1 cellular context compared by ENCODE assay signal in the genomic region with DNA sequence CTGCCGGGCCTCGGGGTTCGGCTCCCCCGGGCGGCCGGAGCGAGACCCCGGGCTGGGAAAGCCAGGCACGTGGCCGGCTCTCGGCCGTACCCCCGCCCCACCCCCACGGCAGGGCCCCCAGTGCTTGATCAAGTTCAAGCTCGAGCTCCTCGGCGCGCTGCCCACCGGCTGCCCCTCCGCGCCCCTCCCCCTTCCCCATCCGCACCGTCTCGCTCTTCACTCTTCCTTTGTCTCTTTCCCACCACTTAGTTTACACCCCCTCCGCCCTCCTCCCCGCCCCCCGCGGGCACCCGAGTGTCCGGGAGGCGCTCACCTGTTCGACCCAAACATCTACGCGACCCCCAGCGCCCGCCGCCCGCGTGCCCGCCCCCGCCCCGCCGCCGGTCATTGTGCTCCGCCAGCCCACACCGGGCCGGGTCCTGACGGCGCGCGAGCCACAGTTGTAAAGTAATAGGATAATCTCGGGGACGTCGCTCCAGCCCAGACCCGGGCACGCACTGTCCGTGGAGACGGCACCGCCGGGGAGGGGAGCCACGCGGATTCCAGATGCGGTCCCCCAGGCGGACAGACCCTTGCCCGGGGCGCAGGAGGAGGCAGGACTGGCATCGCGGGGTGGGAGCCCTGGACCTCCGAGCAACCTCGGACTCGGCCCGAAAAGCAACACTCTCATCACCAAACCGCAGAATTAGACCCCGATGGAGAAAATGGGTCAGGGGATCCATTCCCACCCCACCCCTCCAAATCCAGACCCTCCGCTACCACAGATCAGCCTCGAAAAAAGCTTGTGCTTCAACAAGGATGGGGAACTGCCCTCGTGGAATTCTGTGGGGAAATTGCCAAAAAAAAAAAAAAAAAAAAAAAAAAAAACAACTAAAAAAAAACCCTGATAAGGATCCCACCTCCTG.
A peak's percentile ranks its signal among the peaks of the same experiment; 100 is the strongest.
TF ChIP-seq lines count a peak whose summit lies in the region.

No MANE protein-coding gene starts in this region.

TF ChIP-seq in HepG2, 621 proteins besides CTCF, POLR2A, EP300 and RAD21 (continued from another document and continues in another):
- TF ChIP-seq, protein P1, sequence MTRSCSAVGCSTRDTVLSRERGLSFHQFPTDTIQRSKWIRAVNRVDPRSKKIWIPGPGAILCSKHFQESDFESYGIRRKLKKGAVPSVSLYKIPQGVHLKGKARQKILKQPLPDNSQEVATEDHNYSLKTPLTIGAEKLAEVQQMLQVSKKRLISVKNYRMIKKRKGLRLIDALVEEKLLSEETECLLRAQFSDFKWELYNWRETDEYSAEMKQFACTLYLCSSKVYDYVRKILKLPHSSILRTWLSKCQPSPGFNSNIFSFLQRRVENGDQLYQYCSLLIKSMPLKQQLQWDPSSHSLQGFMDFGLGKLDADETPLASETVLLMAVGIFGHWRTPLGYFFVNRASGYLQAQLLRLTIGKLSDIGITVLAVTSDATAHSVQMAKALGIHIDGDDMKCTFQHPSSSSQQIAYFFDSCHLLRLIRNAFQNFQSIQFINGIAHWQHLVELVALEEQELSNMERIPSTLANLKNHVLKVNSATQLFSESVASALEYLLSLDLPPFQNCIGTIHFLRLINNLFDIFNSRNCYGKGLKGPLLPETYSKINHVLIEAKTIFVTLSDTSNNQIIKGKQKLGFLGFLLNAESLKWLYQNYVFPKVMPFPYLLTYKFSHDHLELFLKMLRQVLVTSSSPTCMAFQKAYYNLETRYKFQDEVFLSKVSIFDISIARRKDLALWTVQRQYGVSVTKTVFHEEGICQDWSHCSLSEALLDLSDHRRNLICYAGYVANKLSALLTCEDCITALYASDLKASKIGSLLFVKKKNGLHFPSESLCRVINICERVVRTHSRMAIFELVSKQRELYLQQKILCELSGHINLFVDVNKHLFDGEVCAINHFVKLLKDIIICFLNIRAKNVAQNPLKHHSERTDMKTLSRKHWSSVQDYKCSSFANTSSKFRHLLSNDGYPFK (CRISPR knock-in tag; IDR thresholded peaks at IDR 0.05; ENCODE audit: borderline replicate concordance): no peak
- TF ChIP-seq U2AF1 (optimal IDR thresholded peaks at IDR 0.05; ENCODE audit: low read depth, low read length) (no peak), KDM1A (CRISPR knock-in tag; IDR thresholded peaks at IDR 0.05) (no peak), ZNF841 (CRISPR knock-in tag; IDR thresholded peaks at IDR 0.05; ENCODE audit: borderline replicate concordance) (no peak), PLRG1 (conservative IDR thresholded peaks at IDR 0.05) (no peak), RBM22 (optimal IDR thresholded peaks at IDR 0.05; ENCODE audit: low read length) (no peak), ZNF180 (CRISPR knock-in tag; IDR thresholded peaks at IDR 0.05; ENCODE audit: borderline replicate concordance, low read depth) (no peak), ZNF761 (CRISPR knock-in tag; conservative IDR thresholded peaks at IDR 0.05) (no peak), ZNF234 (CRISPR knock-in tag; conservative IDR thresholded peaks at IDR 0.05) (no peak), KLF15 (CRISPR knock-in tag; IDR thresholded peaks at IDR 0.05; ENCODE audit: borderline replicate concordance) (no peak), ZNF264 (CRISPR knock-in tag; IDR thresholded peaks at IDR 0.05) (no peak), ZNF34 (CRISPR knock-in tag; IDR thresholded peaks at IDR 0.05; ENCODE audit: borderline replicate concordance) (no peak), MIER2 (CRISPR knock-in tag; IDR thresholded peaks at IDR 0.05) (no peak), ZNF577 (CRISPR knock-in tag; IDR thresholded peaks at IDR 0.05; ENCODE audit: borderline replicate concordance, low read depth) (no peak), HOXD1 (CRISPR knock-in tag; IDR thresholded peaks at IDR 0.05) (no peak), REXO4 (CRISPR knock-in tag; IDR thresholded peaks at IDR 0.05; ENCODE audit: borderline replicate concordance) (no peak), FOXA3 (CRISPR knock-in tag; IDR thresholded peaks at IDR 0.05) (0 out of 2 replicates have a peak, but pooled peaks have one; percentile 2), ZFP36L2 (CRISPR knock-in tag; IDR thresholded peaks at IDR 0.05) (no peak), NFE2 (CRISPR knock-in tag; IDR thresholded peaks at IDR 0.05) (no peak), FOXP1 (IDR thresholded peaks at IDR 0.05) (no peak), FOXP1 (CRISPR knock-in tag; IDR thresholded peaks at IDR 0.05) (no peak), MTA3 (CRISPR knock-in tag; IDR thresholded peaks at IDR 0.05) (no peak), ZSCAN25 (CRISPR knock-in tag; IDR thresholded peaks at IDR 0.05) (no peak)
- TF ChIP-seq, protein P2, sequence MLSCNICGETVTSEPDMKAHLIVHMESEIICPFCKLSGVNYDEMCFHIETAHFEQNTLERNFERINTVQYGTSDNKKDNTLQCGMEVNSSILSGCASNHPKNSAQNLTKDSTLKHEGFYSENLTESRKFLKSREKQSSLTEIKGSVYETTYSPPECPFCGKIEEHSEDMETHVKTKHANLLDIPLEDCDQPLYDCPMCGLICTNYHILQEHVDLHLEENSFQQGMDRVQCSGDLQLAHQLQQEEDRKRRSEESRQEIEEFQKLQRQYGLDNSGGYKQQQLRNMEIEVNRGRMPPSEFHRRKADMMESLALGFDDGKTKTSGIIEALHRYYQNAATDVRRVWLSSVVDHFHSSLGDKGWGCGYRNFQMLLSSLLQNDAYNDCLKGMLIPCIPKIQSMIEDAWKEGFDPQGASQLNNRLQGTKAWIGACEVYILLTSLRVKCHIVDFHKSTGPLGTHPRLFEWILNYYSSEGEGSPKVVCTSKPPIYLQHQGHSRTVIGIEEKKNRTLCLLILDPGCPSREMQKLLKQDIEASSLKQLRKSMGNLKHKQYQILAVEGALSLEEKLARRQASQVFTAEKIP (CRISPR knock-in tag; IDR thresholded peaks at IDR 0.05; ENCODE audit: borderline replicate concordance): no peak
- TF ChIP-seq, protein P3, sequence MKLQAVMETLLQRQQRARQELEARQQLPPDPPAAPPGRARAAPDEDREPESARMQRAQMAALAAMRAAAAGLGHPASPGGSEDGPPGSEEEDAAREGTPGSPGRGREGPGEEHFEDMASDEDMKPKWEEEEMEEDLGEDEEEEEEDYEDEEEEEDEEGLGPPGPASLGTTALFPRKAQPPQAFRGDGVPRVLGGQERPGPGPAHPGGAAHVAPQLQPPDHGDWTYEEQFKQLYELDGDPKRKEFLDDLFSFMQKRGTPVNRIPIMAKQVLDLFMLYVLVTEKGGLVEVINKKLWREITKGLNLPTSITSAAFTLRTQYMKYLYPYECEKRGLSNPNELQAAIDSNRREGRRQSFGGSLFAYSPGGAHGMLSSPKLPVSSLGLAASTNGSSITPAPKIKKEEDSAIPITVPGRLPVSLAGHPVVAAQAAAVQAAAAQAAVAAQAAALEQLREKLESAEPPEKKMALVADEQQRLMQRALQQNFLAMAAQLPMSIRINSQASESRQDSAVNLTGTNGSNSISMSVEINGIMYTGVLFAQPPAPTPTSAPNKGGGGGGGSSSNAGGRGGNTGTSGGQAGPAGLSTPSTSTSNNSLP (IDR thresholded peaks at IDR 0.05; ENCODE audit: low read depth, low read length): no peak
- TF ChIP-seq, protein P4, sequence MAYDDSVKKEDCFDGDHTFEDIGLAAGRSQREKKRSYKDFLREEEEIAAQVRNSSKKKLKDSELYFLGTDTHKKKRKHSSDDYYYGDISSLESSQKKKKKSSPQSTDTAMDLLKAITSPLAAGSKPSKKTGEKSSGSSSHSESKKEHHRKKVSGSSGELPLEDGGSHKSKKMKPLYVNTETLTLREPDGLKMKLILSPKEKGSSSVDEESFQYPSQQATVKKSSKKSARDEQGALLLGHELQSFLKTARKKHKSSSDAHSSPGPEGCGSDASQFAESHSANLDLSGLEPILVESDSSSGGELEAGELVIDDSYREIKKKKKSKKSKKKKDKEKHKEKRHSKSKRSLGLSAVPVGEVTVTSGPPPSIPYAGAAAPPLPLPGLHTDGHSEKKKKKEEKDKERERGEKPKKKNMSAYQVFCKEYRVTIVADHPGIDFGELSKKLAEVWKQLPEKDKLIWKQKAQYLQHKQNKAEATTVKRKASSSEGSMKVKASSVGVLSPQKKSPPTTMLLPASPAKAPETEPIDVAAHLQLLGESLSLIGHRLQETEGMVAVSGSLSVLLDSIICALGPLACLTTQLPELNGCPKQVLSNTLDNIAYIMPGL (CRISPR knock-in tag; IDR thresholded peaks at IDR 0.05; ENCODE audit: borderline replicate concordance in 1 of 2, low read depth in 1 of 2): peak; percentile 13 to 60; a peak in 2 of 4 replicates
- TF ChIP-seq, protein P5, sequence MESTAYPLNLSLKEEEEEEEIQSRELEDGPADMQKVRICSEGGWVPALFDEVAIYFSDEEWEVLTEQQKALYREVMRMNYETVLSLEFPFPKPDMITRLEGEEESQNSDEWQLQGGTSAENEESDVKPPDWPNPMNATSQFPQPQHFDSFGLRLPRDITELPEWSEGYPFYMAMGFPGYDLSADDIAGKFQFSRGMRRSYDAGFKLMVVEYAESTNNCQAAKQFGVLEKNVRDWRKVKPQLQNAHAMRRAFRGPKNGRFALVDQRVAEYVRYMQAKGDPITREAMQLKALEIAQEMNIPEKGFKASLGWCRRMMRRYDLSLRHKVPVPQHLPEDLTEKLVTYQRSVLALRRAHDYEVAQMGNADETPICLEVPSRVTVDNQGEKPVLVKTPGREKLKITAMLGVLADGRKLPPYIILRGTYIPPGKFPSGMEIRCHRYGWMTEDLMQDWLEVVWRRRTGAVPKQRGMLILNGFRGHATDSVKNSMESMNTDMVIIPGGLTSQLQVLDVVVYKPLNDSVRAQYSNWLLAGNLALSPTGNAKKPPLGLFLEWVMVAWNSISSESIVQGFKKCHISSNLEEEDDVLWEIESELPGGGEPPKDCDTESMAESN (CRISPR knock-in tag; conservative IDR thresholded peaks at IDR 0.05): 0 out of 2 replicates have a peak, but pooled peaks have one; percentile 57
- TF ChIP-seq, protein P6, sequence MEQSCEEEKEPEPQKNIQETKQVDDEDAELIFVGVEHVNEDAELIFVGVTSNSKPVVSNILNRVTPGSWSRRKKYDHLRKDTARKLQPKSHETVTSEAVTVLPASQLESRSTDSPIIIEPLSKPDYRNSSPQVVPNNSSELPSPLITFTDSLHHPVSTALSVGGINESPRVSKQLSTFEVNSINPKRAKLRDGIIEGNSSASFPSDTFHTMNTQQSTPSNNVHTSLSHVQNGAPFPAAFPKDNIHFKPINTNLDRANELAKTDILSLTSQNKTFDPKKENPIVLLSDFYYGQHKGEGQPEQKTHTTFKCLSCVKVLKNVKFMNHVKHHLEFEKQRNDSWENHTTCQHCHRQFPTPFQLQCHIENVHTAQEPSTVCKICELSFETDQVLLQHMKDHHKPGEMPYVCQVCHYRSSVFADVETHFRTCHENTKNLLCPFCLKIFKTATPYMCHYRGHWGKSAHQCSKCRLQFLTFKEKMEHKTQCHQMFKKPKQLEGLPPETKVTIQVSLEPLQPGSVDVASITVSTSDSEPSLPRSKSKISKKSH (CRISPR knock-in tag; IDR thresholded peaks at IDR 0.05; ENCODE audit: borderline replicate concordance): peak; percentile 36; the same call in 1 of the 2 replicates
- TF ChIP-seq, protein P7, sequence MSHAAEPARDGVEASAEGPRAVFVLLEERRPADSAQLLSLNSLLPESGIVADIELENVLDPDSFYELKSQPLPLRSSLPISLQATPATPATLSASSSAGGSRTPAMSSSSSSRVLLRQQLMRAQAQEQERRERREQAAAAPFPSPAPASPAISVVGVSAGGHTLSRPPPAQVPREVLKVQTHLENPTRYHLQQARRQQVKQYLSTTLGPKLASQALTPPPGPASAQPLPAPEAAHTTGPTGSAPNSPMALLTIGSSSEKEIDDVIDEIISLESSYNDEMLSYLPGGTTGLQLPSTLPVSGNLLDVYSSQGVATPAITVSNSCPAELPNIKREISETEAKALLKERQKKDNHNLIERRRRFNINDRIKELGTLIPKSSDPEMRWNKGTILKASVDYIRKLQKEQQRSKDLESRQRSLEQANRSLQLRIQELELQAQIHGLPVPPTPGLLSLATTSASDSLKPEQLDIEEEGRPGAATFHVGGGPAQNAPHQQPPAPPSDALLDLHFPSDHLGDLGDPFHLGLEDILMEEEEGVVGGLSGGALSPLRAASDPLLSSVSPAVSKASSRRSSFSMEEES (CRISPR knock-in tag; IDR thresholded peaks at IDR 0.05): 0 out of 2 replicates have a peak, but pooled peaks have one; percentile 9
- TF ChIP-seq, protein P8, sequence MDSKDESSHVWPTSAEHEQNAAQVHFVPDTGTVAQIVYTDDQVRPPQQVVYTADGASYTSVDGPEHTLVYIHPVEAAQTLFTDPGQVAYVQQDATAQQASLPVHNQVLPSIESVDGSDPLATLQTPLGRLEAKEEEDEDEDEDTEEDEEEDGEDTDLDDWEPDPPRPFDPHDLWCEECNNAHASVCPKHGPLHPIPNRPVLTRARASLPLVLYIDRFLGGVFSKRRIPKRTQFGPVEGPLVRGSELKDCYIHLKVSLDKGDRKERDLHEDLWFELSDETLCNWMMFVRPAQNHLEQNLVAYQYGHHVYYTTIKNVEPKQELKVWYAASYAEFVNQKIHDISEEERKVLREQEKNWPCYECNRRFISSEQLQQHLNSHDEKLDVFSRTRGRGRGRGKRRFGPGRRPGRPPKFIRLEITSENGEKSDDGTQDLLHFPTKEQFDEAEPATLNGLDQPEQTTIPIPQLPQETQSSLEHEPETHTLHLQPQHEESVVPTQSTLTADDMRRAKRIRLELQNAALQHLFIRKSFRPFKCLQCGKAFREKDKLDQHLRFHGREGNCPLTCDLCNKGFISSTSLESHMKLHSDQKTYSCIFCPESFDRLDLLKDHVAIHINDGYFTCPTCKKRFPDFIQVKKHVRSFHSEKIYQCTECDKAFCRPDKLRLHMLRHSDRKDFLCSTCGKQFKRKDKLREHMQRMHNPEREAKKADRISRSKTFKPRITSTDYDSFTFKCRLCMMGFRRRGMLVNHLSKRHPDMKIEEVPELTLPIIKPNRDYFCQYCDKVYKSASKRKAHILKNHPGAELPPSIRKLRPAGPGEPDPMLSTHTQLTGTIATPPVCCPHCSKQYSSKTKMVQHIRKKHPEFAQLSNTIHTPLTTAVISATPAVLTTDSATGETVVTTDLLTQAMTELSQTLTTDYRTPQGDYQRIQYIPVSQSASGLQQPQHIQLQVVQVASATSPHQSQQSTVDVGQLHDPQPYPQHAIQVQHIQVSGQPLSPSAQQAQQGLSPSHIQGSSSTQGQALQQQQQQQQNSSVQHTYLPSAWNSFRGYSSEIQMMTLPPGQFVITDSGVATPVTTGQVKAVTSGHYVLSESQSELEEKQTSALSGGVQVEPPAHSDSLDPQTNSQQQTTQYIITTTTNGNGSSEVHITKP (CRISPR knock-in tag; IDR thresholded peaks at IDR 0.05; ENCODE audit: low read depth): no peak
- TF ChIP-seq, protein P9, sequence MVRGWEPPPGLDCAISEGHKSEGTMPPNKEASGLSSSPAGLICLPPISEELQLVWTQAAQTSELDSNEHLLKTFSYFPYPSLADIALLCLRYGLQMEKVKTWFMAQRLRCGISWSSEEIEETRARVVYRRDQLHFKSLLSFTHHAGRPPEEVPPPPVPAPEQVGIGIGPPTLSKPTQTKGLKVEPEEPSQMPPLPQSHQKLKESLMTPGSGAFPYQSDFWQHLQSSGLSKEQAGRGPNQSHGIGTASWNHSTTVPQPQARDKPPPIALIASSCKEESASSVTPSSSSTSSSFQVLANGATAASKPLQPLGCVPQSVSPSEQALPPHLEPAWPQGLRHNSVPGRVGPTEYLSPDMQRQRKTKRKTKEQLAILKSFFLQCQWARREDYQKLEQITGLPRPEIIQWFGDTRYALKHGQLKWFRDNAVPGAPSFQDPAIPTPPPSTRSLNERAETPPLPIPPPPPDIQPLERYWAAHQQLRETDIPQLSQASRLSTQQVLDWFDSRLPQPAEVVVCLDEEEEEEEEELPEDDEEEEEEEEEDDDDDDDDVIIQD (CRISPR knock-in tag; IDR thresholded peaks at IDR 0.05; ENCODE audit: low read depth): no peak
- TF ChIP-seq, protein P10, sequence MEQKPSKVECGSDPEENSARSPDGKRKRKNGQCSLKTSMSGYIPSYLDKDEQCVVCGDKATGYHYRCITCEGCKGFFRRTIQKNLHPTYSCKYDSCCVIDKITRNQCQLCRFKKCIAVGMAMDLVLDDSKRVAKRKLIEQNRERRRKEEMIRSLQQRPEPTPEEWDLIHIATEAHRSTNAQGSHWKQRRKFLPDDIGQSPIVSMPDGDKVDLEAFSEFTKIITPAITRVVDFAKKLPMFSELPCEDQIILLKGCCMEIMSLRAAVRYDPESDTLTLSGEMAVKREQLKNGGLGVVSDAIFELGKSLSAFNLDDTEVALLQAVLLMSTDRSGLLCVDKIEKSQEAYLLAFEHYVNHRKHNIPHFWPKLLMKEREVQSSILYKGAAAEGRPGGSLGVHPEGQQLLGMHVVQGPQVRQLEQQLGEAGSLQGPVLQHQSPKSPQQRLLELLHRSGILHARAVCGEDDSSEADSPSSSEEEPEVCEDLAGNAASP (CRISPR knock-in tag; IDR thresholded peaks at IDR 0.05; ENCODE audit: borderline replicate concordance): no peak; the same call in 1 of the 2 replicates
